19 cellular contexts compared by ENCODE assay signal in genomic region chr9:128782669-128783068, GRCh38.
"Had no signal": no experiment of that assay in that cellular context is flagged by ENCODE, and none has a peak within 500 bp of the region (broad histone marks: within the 10 kb centered on the region; RNA-seq: fewer than 3 reads in every experiment).

No MANE protein-coding gene starts in this region.

- ATAC-seq: esophagus mucosa, right cardiac atrium had no signal

- H3K36me3 Mint-ChIP-seq: activated CD4-positive, alpha-beta memory T cell treated with anti-CD3 and anti-CD28 coated beads for 36 hours; activated naive CD4-positive, alpha-beta T cell treated with anti-CD3 and anti-CD28 coated beads, Interleukin-2, amount 10 ng/mL, durations not matched to agents 7 days and 5 days; activated naive CD8-positive, alpha-beta T cell treated with anti-CD3 and anti-CD28 coated beads, Interleukin-2, amount 10 ng/mL, durations not matched to agents 7 days and 5 days; mesothelial cell of epicardium had no signal

- H3K4me3 Mint-ChIP-seq: activated CD4-positive, alpha-beta memory T cell treated with anti-CD3 and anti-CD28 coated beads for 36 hours; activated CD4-positive, alpha-beta T cell treated with anti-CD3 and anti-CD28 coated beads, Interleukin-2, amount 10 ng/mL, durations not matched to agents 24 days and 14 days; activated naive CD4-positive, alpha-beta T cell treated with anti-CD3 and anti-CD28 coated beads, Interleukin-2, amount 10 ng/mL, durations not matched to agents 7 days and 5 days; activated naive CD8-positive, alpha-beta T cell treated with anti-CD3 and anti-CD28 coated beads, Interleukin-2, amount 10 ng/mL, durations not matched to agents 7 days and 5 days; activated T-cell treated with anti-CD3 and anti-CD28 coated beads, Interleukin-2, amount 50 U/mL, for 24 hours; mesothelial cell of epicardium; neural progenitor cell had no signal

- DNase-seq: activated CD4-positive, alpha-beta memory T cell treated with anti-CD3 and anti-CD28 coated beads for 36 hours; activated CD4-positive, alpha-beta T cell treated with anti-CD3 and anti-CD28 coated beads, Interleukin-2, amount 10 ng/mL, durations not matched to agents 24 days and 14 days; activated CD4-positive, CD25-positive, alpha-beta regulatory T cell treated with anti-CD3 and anti-CD28 coated beads, Interleukin-2, amount 50 U/mL, for 72 hours; activated CD8-positive, alpha-beta memory T cell treated with anti-CD3 and anti-CD28 coated beads, Interleukin-2, amount 50 U/mL, for 4 hours; activated gamma-delta T cell; activated naive CD4-positive, alpha-beta T cell treated with anti-CD3 and anti-CD28 coated beads, Interleukin-2, amount 10 ng/mL, durations not matched to agents 7 days and 5 days; activated naive CD8-positive, alpha-beta T cell treated with anti-CD3 and anti-CD28 coated beads, Interleukin-2, amount 10 ng/mL, durations not matched to agents 7 days and 5 days; activated T-cell treated with anti-CD3 and anti-CD28 coated beads, Interleukin-2, amount 50 U/mL, for 24 hours; cortex of kidney; naive B cell; occipital lobe; right cardiac atrium; stimulated activated CD4-positive, alpha-beta T cell treated with anti-CD3 and anti-CD28 coated beads, Interleukin-15, amount 100 ng/mL, for 24 hours; stimulated activated CD4-positive, alpha-beta T cell treated with anti-CD3 and anti-CD28 coated beads, Interleukin-2, amount 100 ng/mL, for 24 hours; stimulated activated naive CD4-positive, alpha-beta T cell treated with Interleukin-2 at 50 U/mL for 16 hours; T1000 had no signal

- H3K27ac Mint-ChIP-seq: activated CD4-positive, alpha-beta memory T cell treated with anti-CD3 and anti-CD28 coated beads for 36 hours; activated naive CD4-positive, alpha-beta T cell treated with anti-CD3 and anti-CD28 coated beads, Interleukin-2, amount 10 ng/mL, durations not matched to agents 7 days and 5 days; activated naive CD8-positive, alpha-beta T cell treated with anti-CD3 and anti-CD28 coated beads, Interleukin-2, amount 10 ng/mL, durations not matched to agents 7 days and 5 days; naive B cell; neural progenitor cell had no signal

- H3K27me3 Mint-ChIP-seq: activated CD4-positive, alpha-beta memory T cell treated with anti-CD3 and anti-CD28 coated beads for 36 hours; activated CD4-positive, alpha-beta T cell treated with anti-CD3 and anti-CD28 coated beads, Interleukin-2, amount 10 ng/mL, durations not matched to agents 24 days and 14 days; activated naive CD8-positive, alpha-beta T cell treated with anti-CD3 and anti-CD28 coated beads, Interleukin-2, amount 10 ng/mL, durations not matched to agents 7 days and 5 days; activated T-cell treated with anti-CD3 and anti-CD28 coated beads, Interleukin-2, amount 50 U/mL, for 24 hours; naive B cell had no signal

- H3K9me3 Mint-ChIP-seq: activated CD4-positive, alpha-beta T cell treated with anti-CD3 and anti-CD28 coated beads, Interleukin-2, amount 10 ng/mL, durations not matched to agents 24 days and 14 days; activated naive CD8-positive, alpha-beta T cell treated with anti-CD3 and anti-CD28 coated beads, Interleukin-2, amount 10 ng/mL, durations not matched to agents 7 days and 5 days; activated T-cell treated with anti-CD3 and anti-CD28 coated beads, Interleukin-2, amount 50 U/mL, for 24 hours had no signal
